Comparison of ENCODE assay signal across 1 cellular context in genomic region chr12:14394317-14395058, GRCh38.
TF ChIP-seq lines count a peak whose summit lies in the region.

No MANE protein-coding gene starts in this region.

TF ChIP-seq in HEK293, 187 proteins besides CTCF, POLR2A, EP300 and RAD21 (continued from another document):
- no peak for TF ChIP-seq INSM2 (tag by site-specific recombination; IDR thresholded peaks at IDR 0.05)
- TF ChIP-seq ZNF664 (tag by site-specific recombination; IDR thresholded peaks at IDR 0.05): no peak
- no peak for TF ChIP-seq AEBP2 (tag by site-specific recombination; IDR thresholded peaks at IDR 0.05; ENCODE audit: borderline replicate concordance)
- no peak for TF ChIP-seq ZNF792 (tag by site-specific recombination; IDR thresholded peaks at IDR 0.05)
- no peak for TF ChIP-seq ZNF223 (tag by site-specific recombination; IDR thresholded peaks at IDR 0.05)
